9 cellular contexts compared by ENCODE assay signal in genomic region chr6:150641398-150642139, GRCh38. TPM values are rescaled to one million over a fixed set of nuclear protein-coding genes. Genes with fewer than 3 reads are reported as not detected.
DNase-seq lines count a peak whose midpoint lies in the region; ATAC-seq lines count a peak whose summit lies in the region.
"Had no signal": no experiment of that assay in that cellular context is flagged by ENCODE, and none has a peak within 500 bp of the region (broad histone marks: within the 10 kb centered on the region; RNA-seq: fewer than 3 reads in every experiment).

No MANE protein-coding gene starts in this region.

- H3K36me3 ChIP-seq in BLaER1 = no peaks in the 10 kb centered on the region
- H3K36me3 ChIP-seq: neutrophil had no signal

- peaks cover 18% of the 10 kb centered on the region for H3K4me1 ChIP-seq in BLaER1

- no peak overlapping the region for H3K9ac ChIP-seq in BLaER1

- peaks cover 4 to 6% (median 5%) of the 10 kb centered on the region in 3 donors for H3K27me3 Mint-ChIP-seq in immature natural killer cell (ENCODE audit: low read depth in 3 of 3)

- no peaks in the 10 kb centered on the region for H3K9me3 ChIP-seq in BLaER1
- H3K9me3 ChIP-seq: neutrophil had no signal

- peak overlapping the region; percentile 38 for H3K4me2 ChIP-seq in BLaER1

- DNase-seq in RPMI8226 (peak; percentile 25), immature natural killer cell (no peak), NCI-H1105 treated with DMSO at 0.1 percent for 48 hours (lab: John Stamatoyannopoulos, UW) (no peak), NCI-H345 (lab: John Stamatoyannopoulos, UW) (no peak)

- H3K27me3 ChIP-seq in BLaER1 = no peaks in the 10 kb centered on the region

- no peak overlapping the region for H3K27ac Mint-ChIP-seq in immature natural killer cell

- H3K27ac ChIP-seq in BLaER1 = no peak overlapping the region
- H3K27ac ChIP-seq: neutrophil had no signal

- H3K36me3 Mint-ChIP-seq in immature natural killer cell = no peaks in the 10 kb centered on the region

- H3K9me3 Mint-ChIP-seq in immature natural killer cell = no peaks in the 10 kb centered on the region

- H3K4me1 Mint-ChIP-seq in immature natural killer cell = peaks cover 0 to 5% of the 10 kb centered on the region in 2 donors

- no peaks in the 10 kb centered on the region for H4K20me1 ChIP-seq in BLaER1

- peak overlapping the region in 3 of 5 donors; percentile 11 to 38 (median 18) for H3K4me3 Mint-ChIP-seq in immature natural killer cell

- ATAC-seq in GM21528 (IDR thresholded peaks at IDR 0.05; ENCODE audit: low FRiP score, unreplicated experiment) (peak; percentile 77), HG02970 (IDR thresholded peaks at IDR 0.05; ENCODE audit: low FRiP score, unreplicated experiment) (no peak), HG02623 (IDR thresholded peaks at IDR 0.05; ENCODE audit: unreplicated experiment) (no peak)

- no peak overlapping the region for H3K4me3 ChIP-seq in BLaER1

RNA-seq across cellular contexts. Expression of gene PLEKHG1, which starts 41.9 kb away (rescaled TPM):
- under 1 TPM in 2 of 3 donors, not detected in 1; 0.04 to 0.29 TPM for polyA plus RNA-seq in immature natural killer cell
